ENCODE assay signal across 15 cellular contexts in the genomic region with DNA sequence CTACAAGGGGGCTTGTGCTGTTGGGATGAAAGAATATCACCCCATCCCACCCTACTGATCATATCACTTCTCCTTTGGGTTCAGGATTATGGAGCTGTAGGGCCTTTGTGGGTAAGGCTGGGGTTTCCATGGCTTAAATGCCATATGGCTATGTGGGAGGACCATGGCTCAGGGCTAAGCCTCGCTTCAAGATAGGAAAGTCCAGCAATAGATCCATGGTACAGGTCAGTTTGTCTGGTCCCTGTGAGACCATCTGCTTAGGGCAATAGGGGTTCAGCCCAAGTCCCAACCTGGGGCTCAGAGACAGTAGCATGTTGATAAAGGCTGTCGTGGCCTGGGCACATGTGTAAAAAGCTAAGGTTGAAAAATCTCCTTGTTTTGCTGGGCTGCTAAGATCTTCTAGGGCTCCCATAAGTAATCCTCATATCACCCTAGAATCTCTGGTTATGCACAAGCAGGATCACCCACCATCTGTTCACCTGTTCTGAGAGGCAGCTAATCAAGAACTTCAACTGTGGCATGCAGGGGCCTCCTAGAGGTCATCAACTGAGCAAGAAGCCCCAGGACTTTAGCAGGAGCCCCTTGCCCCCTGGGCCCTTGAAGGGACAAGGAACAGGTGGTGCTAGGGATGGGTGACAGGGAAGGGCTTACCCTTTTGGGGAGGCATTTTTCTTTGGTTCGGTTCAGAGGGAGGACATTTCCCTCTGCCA.
DNase-seq lines count a peak whose midpoint lies in the region; ATAC-seq and TF ChIP-seq lines count a peak whose summit lies in the region.
"Had no signal": no experiment of that assay in that cellular context is flagged by ENCODE, and none has a peak within 500 bp of the region (broad histone marks: within the 10 kb centered on the region; RNA-seq: fewer than 3 reads in every experiment).

No MANE protein-coding gene starts in this region.

- H3K4me3 ChIP-seq in RWPE2 (ENCODE audit: severe bottlenecking) (no peak overlapping the region), gastroesophageal sphincter (no peak overlapping the region)
- H3K4me3 ChIP-seq: GM23248 had no signal

- H3K36me3 Mint-ChIP-seq in natural killer cell treated with Interleukin-12 subunit alpha and Interleukin-12 subunit beta and Interleukin-15 and Interleukin-18, amount 100 ng/mL, for 72 hours: no peaks in the 10 kb centered on the region
- H3K36me3 Mint-ChIP-seq: CD14-positive monocyte had no signal

- TF ChIP-seq CTCF in RWPE2 (IDR thresholded peaks at IDR 0.05; ENCODE audit: poor library complexity, severe bottlenecking) (no peak), gastroesophageal sphincter (IDR thresholded peaks at IDR 0.05) (no peak)

- TF ChIP-seq EP300 in gastroesophageal sphincter (IDR thresholded peaks at IDR 0.05): no peak

- no CpG with 5 or more reads among the region's 3 CpGs for WGBS in gastroesophageal sphincter (ENCODE audit: low coverage in 1 of 2), 2 donors

- H3K4me1 Mint-ChIP-seq in natural killer cell treated with Interleukin-12 subunit alpha and Interleukin-12 subunit beta and Interleukin-15 and Interleukin-18, amount 100 ng/mL, for 72 hours (ENCODE audit: low read depth in 2 of 2): peaks cover 0 to 20% of the 10 kb centered on the region in 2 donors
- H3K4me1 Mint-ChIP-seq: CD14-positive monocyte had no signal

- TF ChIP-seq POLR2A in gastroesophageal sphincter (IDR thresholded peaks at IDR 0.05): no peak

- DNase-seq in activated CD8-positive, alpha-beta memory T cell treated with anti-CD3 and anti-CD28 coated beads for 24 hours: peak; percentile 44
- no peak for DNase-seq in activated CD8-positive, alpha-beta memory T cell treated with anti-CD3 and anti-CD28 coated beads, Interleukin-2, amount 50 U/mL, for 4 hours
- DNase-seq in RWPE2 (ENCODE audit: low spot score) (peak; percentile 11), left lobe of liver (ENCODE audit: low spot score) (peak; percentile 18)
- DNase-seq in natural killer cell treated with Interleukin-12 subunit alpha and Interleukin-12 subunit beta and Interleukin-15 and Interleukin-18, amount 100 ng/mL, for 72 hours (ENCODE audit: low spot score): no peak
- DNase-seq: NCI-H1048, NCI-H1417 treated with DMSO at 0.1 percent for 48 hours, NCI-H1694 treated with DMSO at 0.1 percent for 48 hours, SK-N-SH had no signal

- H3K27me3 ChIP-seq in RWPE2 (ENCODE audit: insufficient read depth, poor library complexity, severe bottlenecking) (no peaks in the 10 kb centered on the region), gastroesophageal sphincter (peaks cover 12% of the 10 kb centered on the region)
- H3K27me3 ChIP-seq: BE2C had no signal

- ATAC-seq in RWPE2 (ENCODE audit: low read depth): no peak
- ATAC-seq in left lobe of liver: no peak
- no peak for ATAC-seq in natural killer cell treated with Interleukin-12 subunit alpha and Interleukin-12 subunit beta and Interleukin-15 and Interleukin-18, amount 100 ng/mL, for 72 hours
- no peak for ATAC-seq in gastroesophageal sphincter
- no peak for ATAC-seq in GM21825 (IDR thresholded peaks at IDR 0.05; ENCODE audit: unreplicated experiment)
- ATAC-seq: Panc1 had no signal

- no peak overlapping the region for H3K27ac Mint-ChIP-seq in natural killer cell treated with Interleukin-12 subunit alpha and Interleukin-12 subunit beta and Interleukin-15 and Interleukin-18, amount 100 ng/mL, for 72 hours
- H3K27ac Mint-ChIP-seq: CD14-positive monocyte had no signal

- H3K27ac ChIP-seq in RWPE2 (ENCODE audit: poor library complexity, severe bottlenecking) (no peak overlapping the region), gastroesophageal sphincter (no peak overlapping the region)
- H3K27ac ChIP-seq: GM23248 had no signal

- no peak overlapping the region for H3K4me3 Mint-ChIP-seq in natural killer cell treated with Interleukin-12 subunit alpha and Interleukin-12 subunit beta and Interleukin-15 and Interleukin-18, amount 100 ng/mL, for 72 hours
- H3K4me3 Mint-ChIP-seq: CD14-positive monocyte had no signal

- H3K4me1 ChIP-seq in RWPE2 (ENCODE audit: insufficient read depth, poor library complexity, severe bottlenecking): peaks cover 7% of the 10 kb centered on the region
- H3K4me1 ChIP-seq in gastroesophageal sphincter: no peaks in the 10 kb centered on the region

- no peaks in the 10 kb centered on the region for H3K9me3 Mint-ChIP-seq in natural killer cell treated with Interleukin-12 subunit alpha and Interleukin-12 subunit beta and Interleukin-15 and Interleukin-18, amount 100 ng/mL, for 72 hours
- H3K9me3 Mint-ChIP-seq: CD14-positive monocyte had no signal

- no peaks in the 10 kb centered on the region for H3K9me3 ChIP-seq in RWPE2 (ENCODE audit: severe bottlenecking)
- H3K9me3 ChIP-seq in gastroesophageal sphincter: no peaks in the 10 kb centered on the region
- H3K9me3 ChIP-seq: BE2C, SK-N-SH had no signal

- no peaks in the 10 kb centered on the region for H3K36me3 ChIP-seq in RWPE2 (ENCODE audit: low read depth)
- H3K36me3 ChIP-seq in gastroesophageal sphincter: no peaks in the 10 kb centered on the region
- H3K36me3 ChIP-seq: BE2C had no signal

- H3K27me3 Mint-ChIP-seq in natural killer cell treated with Interleukin-12 subunit alpha and Interleukin-12 subunit beta and Interleukin-15 and Interleukin-18, amount 100 ng/mL, for 72 hours: no peaks in the 10 kb centered on the region

Comparison
In these comparisons a context has a peak if more than half of its experiments do, and no peak if none do; other contexts are left out.
1. DNase-seq: peak in activated CD8-positive, alpha-beta memory T cell treated with anti-CD3 and anti-CD28 coated beads for 24 hours (single experiment), RWPE2 (single experiment) and left lobe of liver (single experiment); none in activated CD8-positive, alpha-beta memory T cell treated with anti-CD3 and anti-CD28 coated beads, Interleukin-2, amount 50 U/mL, for 4 hours (single experiment) and natural killer cell treated with Interleukin-12 subunit alpha and Interleukin-12 subunit beta and Interleukin-15 and Interleukin-18, amount 100 ng/mL, for 72 hours (single experiment).